ENCODE assay signal across 33 cellular contexts in genomic region chr10:4020651-4021050, GRCh38.
"Had no signal": no experiment of that assay in that cellular context is flagged by ENCODE, and none has a peak within 500 bp of the region (broad histone marks: within the 10 kb centered on the region; RNA-seq: fewer than 3 reads in every experiment).

No MANE protein-coding gene starts in this region.

- H3K27ac Mint-ChIP-seq: activated CD4-positive, alpha-beta T cell treated with anti-CD3 and anti-CD28 coated beads, Interleukin-2, amount 10 ng/mL, durations not matched to agents 24 days and 14 days; activated naive CD4-positive, alpha-beta T cell treated with anti-CD3 and anti-CD28 coated beads, Interleukin-2, amount 50 U/mL, for 24 hours; brain; IgD-negative memory B cell; T-helper 1 cell treated with Interleukin-12 subunit alpha and Interleukin-12 subunit beta and Interleukin-4 antibody, amounts not matched to agents 30 μg/mL and 1 μg/mL, for 36 hours; T-helper 2 cell treated with Interferon-gamma antibody and Interleukin-4, amounts not matched to agents 5 μg/mL and 100 μg/mL, for 36 hours had no signal

- H3K27me3 Mint-ChIP-seq: activated CD4-positive, alpha-beta T cell treated with anti-CD3 and anti-CD28 coated beads, Interleukin-2, amount 10 ng/mL, durations not matched to agents 24 days and 14 days; activated naive CD4-positive, alpha-beta T cell treated with anti-CD3 and anti-CD28 coated beads, Interleukin-2, amount 50 U/mL, for 24 hours; brain had no signal

- H3K4me1 ChIP-seq: Peyer's patch, SJSA1 had no signal

- H3K4me1 Mint-ChIP-seq: activated naive CD4-positive, alpha-beta T cell treated with anti-CD3 and anti-CD28 coated beads, Interleukin-2, amount 50 U/mL, for 24 hours had no signal

- H3K27ac ChIP-seq: Peyer's patch, SJSA1 had no signal

- H3K9ac ChIP-seq: SK-N-SH had no signal

- H3K9me3 Mint-ChIP-seq: activated naive CD4-positive, alpha-beta T cell treated with anti-CD3 and anti-CD28 coated beads, Interleukin-2, amount 50 U/mL, for 24 hours; T-helper 1 cell treated with Interleukin-12 subunit alpha and Interleukin-12 subunit beta and Interleukin-4 antibody, amounts not matched to agents 30 μg/mL and 1 μg/mL, for 36 hours; T-helper 2 cell treated with Interferon-gamma antibody and Interleukin-4, amounts not matched to agents 5 μg/mL and 100 μg/mL, for 36 hours had no signal

- H3K36me3 ChIP-seq: MG63, Peyer's patch, SJSA1 had no signal

- H3K36me3 Mint-ChIP-seq: activated naive CD4-positive, alpha-beta T cell treated with anti-CD3 and anti-CD28 coated beads, Interleukin-2, amount 50 U/mL, for 24 hours; brain had no signal

- H3K9me3 ChIP-seq: Peyer's patch, SJSA1, SK-N-SH had no signal

- H3K4me3 Mint-ChIP-seq: activated CD4-positive, alpha-beta T cell treated with anti-CD3 and anti-CD28 coated beads, Interleukin-2, amount 10 ng/mL, durations not matched to agents 24 days and 14 days; activated naive CD4-positive, alpha-beta T cell treated with anti-CD3 and anti-CD28 coated beads, Interleukin-2, amount 50 U/mL, for 24 hours; brain; IgD-negative memory B cell; T-helper 1 cell treated with Interleukin-12 subunit alpha and Interleukin-12 subunit beta and Interleukin-4 antibody, amounts not matched to agents 30 μg/mL and 1 μg/mL, for 36 hours; T-helper 2 cell treated with Interferon-gamma antibody and Interleukin-4, amounts not matched to agents 5 μg/mL and 100 μg/mL, for 36 hours had no signal

- DNase-seq: activated CD4-positive, alpha-beta T cell treated with anti-CD3 and anti-CD28 coated beads, Interleukin-2, amount 10 ng/mL, durations not matched to agents 24 days and 14 days; activated CD4-positive, alpha-beta T cell treated with anti-CD3 and anti-CD28 coated beads, Interleukin-2, amount 50 U/mL, for 4 hours; activated CD8-positive, alpha-beta memory T cell treated with anti-CD3 and anti-CD28 coated beads, Interleukin-2, amount 50 U/mL, for 4 hours; activated gamma-delta T cell; activated naive CD4-positive, alpha-beta T cell treated with Interleukin-2 at 50 U/mL for 16 hours; activated T-cell treated with anti-CD3 and anti-CD28 coated beads for 4 hours; activated T-cell treated with anti-CD3 and anti-CD28 coated beads, Interleukin-2, amount 50 U/mL, for 48 hours; anterior cingulate cortex; caudate nucleus; Karpas-422; KBM-7; MG63; NCI-H1048; NCI-H1105 treated with DMSO at 0.1 percent for 48 hours; NCI-H1436; NCI-H1694; NCI-H1930; NCI-H2081 treated with DMSO at 0.1 percent for 48 hours; NCI-H226; NCI-H446 treated with DMSO at 0.1 percent for 48 hours; NCI-H524; NCI-H69; NCI-H82; Peyer's patch; RPMI8226; SHP77 treated with DMSO at 0.1 percent for 48 hours; SK-N-SH had no signal

- H3K27me3 ChIP-seq: MG63, Peyer's patch, SJSA1 had no signal

- H3K4me2 ChIP-seq: SK-N-SH had no signal

- H3K4me3 ChIP-seq: MG63, Peyer's patch, SJSA1 had no signal
